ENCODE assay signal across 1 cellular context in genomic region chr1:66397192-66397591, GRCh38.
TF ChIP-seq lines count a peak whose summit lies in the region.

No MANE protein-coding gene starts in this region.

TF ChIP-seq in GM12878, 131 proteins besides CTCF, POLR2A, EP300 and RAD21 (continued from another document):
- TF ChIP-seq KDM1A (IDR thresholded peaks at IDR 0.05; ENCODE audit: borderline replicate concordance), result no peak
- peak; percentile 69 for TF ChIP-seq NBN (IDR thresholded peaks at IDR 0.05)
- TF ChIP-seq SREBF1 (IDR thresholded peaks at IDR 0.05; ENCODE audit: low read length), result no peak
- no peak for TF ChIP-seq IRF3 (IDR thresholded peaks at IDR 0.05)
- TF ChIP-seq E4F1 (IDR thresholded peaks at IDR 0.05; ENCODE audit: borderline replicate concordance, partially characterized antibody), result no peak
- TF ChIP-seq ZNF207 (IDR thresholded peaks at IDR 0.05; ENCODE audit: borderline replicate concordance), result no peak
- TF ChIP-seq DPF2 (IDR thresholded peaks at IDR 0.05), result peak; percentile 54; the same call in 1 of the 2 replicates
- TF ChIP-seq SPI1 (IDR thresholded peaks at IDR 0.05; ENCODE audit: borderline replicate concordance, insufficient read depth, low read depth, low read length), result peak; percentile 96
- TF ChIP-seq IKZF2 (IDR thresholded peaks at IDR 0.05), result peak; percentile 92 to 94
- no peak for TF ChIP-seq ETV6 (conservative IDR thresholded peaks at IDR 0.05 in 1 of 2, IDR thresholded peaks at IDR 0.05 in 1 of 2; ENCODE audit: borderline replicate concordance in 1 of 2, low read depth in 1 of 2)
- no peak for TF ChIP-seq BRCA1 (IDR thresholded peaks at IDR 0.05; ENCODE audit: low read depth, low read length)
- TF ChIP-seq E2F4 (IDR thresholded peaks at IDR 0.05; ENCODE audit: low read depth, low read length), result no peak
- TF ChIP-seq TCF7 (IDR thresholded peaks at IDR 0.05; ENCODE audit: borderline replicate concordance), result no peak
- TF ChIP-seq JUNB (IDR thresholded peaks at IDR 0.05), result peak; percentile 31; the same call in 1 of the 2 replicates
- TF ChIP-seq ATF2 (IDR thresholded peaks at IDR 0.05; ENCODE audit: low read length), result peak; percentile 33; the same call in 1 of the 2 replicates
- TF ChIP-seq RUNX3 (IDR thresholded peaks at IDR 0.05; ENCODE audit: low read length), result peak; percentile 96
- TF ChIP-seq TAF1 (IDR thresholded peaks at IDR 0.05; ENCODE audit: borderline replicate concordance, low read depth, low read length), result no peak
- no peak for TF ChIP-seq HDAC6 (IDR thresholded peaks at IDR 0.05; ENCODE audit: unreplicated experiment)
- 0 out of 2 replicates have a peak, but pooled peaks have one; percentile 35 for TF ChIP-seq MLLT1 (IDR thresholded peaks at IDR 0.05)
- TF ChIP-seq PBX3 (IDR thresholded peaks at IDR 0.05; ENCODE audit: insufficient replicate concordance, low read depth, low read length), result no peak
- TF ChIP-seq NR2C2 (IDR thresholded peaks at IDR 0.05; ENCODE audit: borderline replicate concordance, control insufficient read depth, insufficient read length, low read depth), result no peak
- peak; percentile 22; the same call in 1 of the 2 replicates for TF ChIP-seq NR2F1 (conservative IDR thresholded peaks at IDR 0.05)
- peak; percentile 46; the same call in 1 of the 2 replicates for TF ChIP-seq ZNF384 (IDR thresholded peaks at IDR 0.05; ENCODE audit: borderline replicate concordance, low read depth, low read length)
- no peak; the same call in 1 of the 2 replicates for TF ChIP-seq MXI1 (IDR thresholded peaks at IDR 0.05; ENCODE audit: low read depth, low read length)
- TF ChIP-seq IRF5 (IDR thresholded peaks at IDR 0.05; ENCODE audit: borderline replicate concordance), result no peak
- TF ChIP-seq CEBPB (IDR thresholded peaks at IDR 0.05; ENCODE audit: borderline replicate concordance in 1 of 2, low read depth in 2 of 2, low read length in 2 of 2), result no peak
- TF ChIP-seq RFX5 (IDR thresholded peaks at IDR 0.05; ENCODE audit: low read depth, low read length), result no peak
- TF ChIP-seq RELA (IDR thresholded peaks at IDR 0.05; ENCODE audit: borderline replicate concordance, partially characterized antibody), result no peak
- 0 out of 2 replicates have a peak, but pooled peaks have one; percentile 69 for TF ChIP-seq MTA3 (IDR thresholded peaks at IDR 0.05; ENCODE audit: borderline replicate concordance, low read length)
